ENCODE assay signal across 8 cellular contexts in the genomic region with DNA sequence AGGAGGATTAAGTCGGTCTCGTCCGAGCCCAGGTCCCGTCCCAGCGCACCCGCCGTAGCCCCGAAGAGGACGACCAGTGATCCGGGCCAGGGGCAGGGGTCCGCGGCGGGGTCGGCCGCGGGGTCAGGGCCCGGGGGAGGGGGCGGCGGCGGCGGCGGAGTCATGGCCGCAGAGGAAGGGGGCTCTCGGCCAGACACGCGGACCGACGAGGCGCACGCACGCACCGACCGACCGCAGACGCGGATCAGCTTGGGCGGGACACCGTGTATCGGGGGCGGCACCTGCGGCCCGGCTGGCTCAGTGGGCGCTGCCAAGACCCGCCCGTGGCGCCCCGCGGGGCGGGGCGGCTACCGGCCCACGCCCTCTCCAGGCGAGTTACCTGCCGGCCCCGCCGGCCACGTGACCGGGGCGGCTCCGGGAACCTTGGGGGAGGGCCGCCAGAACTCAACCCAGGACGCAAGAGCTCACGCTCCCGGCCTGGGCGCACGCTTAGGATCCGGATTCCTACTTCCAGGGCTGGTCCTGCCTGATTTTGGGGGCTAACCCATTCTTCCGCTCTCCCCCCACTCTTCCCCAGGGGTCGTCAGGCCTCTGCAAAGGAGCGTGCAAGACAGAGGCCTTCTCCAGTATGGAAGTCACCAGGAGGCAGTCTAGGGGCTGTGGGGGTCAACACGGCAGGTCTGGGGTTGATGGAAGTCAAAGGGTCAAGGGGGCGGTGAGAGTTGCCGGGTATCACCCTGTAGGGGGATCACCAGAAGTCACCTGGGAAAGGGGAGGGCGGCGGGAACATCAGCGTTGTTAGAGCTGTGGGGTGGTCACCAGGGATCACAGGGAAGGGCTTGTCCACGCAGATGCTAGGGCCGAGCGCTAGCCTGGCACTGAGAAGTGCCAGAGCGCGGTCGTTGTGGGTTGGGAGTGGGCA. TPM values are rescaled to one million over a fixed set of nuclear protein-coding genes. Genes with fewer than 3 reads are reported as not detected.
DNase-seq lines count a peak whose midpoint lies in the region; ATAC-seq and TF ChIP-seq lines count a peak whose summit lies in the region.

A gene (minus strand): TSS at position 246 of the 922 bp plus-strand sequence. CDS start 82 bp downstream, at position 164.

- H3K27ac Mint-ChIP-seq in activated T-cell treated with anti-CD3 and anti-CD28 coated beads, Interleukin-2, amount 50 U/mL, for 24 hours: peak within 1 kb of the TSS; percentile 92

- DNase-seq in D341Med (ENCODE audit: low spot score) (peak; percentile 43), MG63 (no peak), fibroblast of pulmonary artery (ENCODE audit: low read depth) (no peak), omental fat pad (ENCODE audit: low spot score) (no peak), AML-193 (lab: John Stamatoyannopoulos, UW) (no peak), SK-N-DZ (ENCODE audit: low spot score) (no peak)
- peak; percentile 71 for DNase-seq in activated T-cell treated with anti-CD3 and anti-CD28 coated beads, Interleukin-2, amount 50 U/mL, for 24 hours

- ATAC-seq in omental fat pad (ENCODE audit: low FRiP score): peak; percentile 43
- no peak for ATAC-seq in HG02678 (IDR thresholded peaks at IDR 0.05; ENCODE audit: unreplicated experiment)

- TF ChIP-seq CTCF in fibroblast of pulmonary artery (IDR thresholded peaks at IDR 0.05; ENCODE audit: low read length, missing control alignments) (no peak), omental fat pad (IDR thresholded peaks at IDR 0.05) (no peak)

- H3K4me3 Mint-ChIP-seq in activated T-cell treated with anti-CD3 and anti-CD28 coated beads, Interleukin-2, amount 50 U/mL, for 24 hours: peak within 1 kb of the TSS; percentile 81

- H3K4me3 ChIP-seq in MG63 (peak within 1 kb of the TSS; percentile 47), fibroblast of pulmonary artery (replicated peaks; ENCODE audit: low read depth, low read length) (peak within 1 kb of the TSS; percentile 64)

- no peaks in the 10 kb centered on the region for H3K36me3 ChIP-seq in MG63

- H3K9me3 Mint-ChIP-seq in activated T-cell treated with anti-CD3 and anti-CD28 coated beads, Interleukin-2, amount 50 U/mL, for 24 hours: no peaks in the 10 kb centered on the region

- peaks cover 10% of the 10 kb centered on the region for H3K36me3 Mint-ChIP-seq in activated T-cell treated with anti-CD3 and anti-CD28 coated beads, Interleukin-2, amount 50 U/mL, for 24 hours (ENCODE audit: low read depth)

- no peaks in the 10 kb centered on the region for H3K27me3 Mint-ChIP-seq in activated T-cell treated with anti-CD3 and anti-CD28 coated beads, Interleukin-2, amount 50 U/mL, for 24 hours

- no peaks in the 10 kb centered on the region for H3K9me3 ChIP-seq in MG63

- H3K27me3 ChIP-seq in MG63: no peaks in the 10 kb centered on the region

- H3K4me1 Mint-ChIP-seq in activated T-cell treated with anti-CD3 and anti-CD28 coated beads, Interleukin-2, amount 50 U/mL, for 24 hours (ENCODE audit: low read depth): peaks cover 42% of the 10 kb centered on the region

RNA-seq across cellular contexts. Expression of the gene that starts here (rescaled TPM):
- total RNA-seq in MG63 (2014; rRNA removed; shearing (Covaris generic); ENCODE audit: low replicate concordance): 0.36 TPM in 1 of 2 replicates, not detected in the other
- total RNA-seq in omental fat pad: 1 to 10 TPM in 3 of 4 donors, not detected in 1; 1.9 to 6.5 (median 4.2) TPM
- 0.07 and 3.4 TPM in 2 replicates for polyA plus RNA-seq in SK-N-DZ (2014; cell fraction: cytosol; rRNA removed)
- 0.24 and 1.7 TPM in 2 replicates for polyA plus RNA-seq in SK-N-DZ (2014; cell fraction: nucleus; rRNA removed)

Comparison
In these comparisons a context has a peak if more than half of its experiments do, and no peak if none do; other contexts are left out.
1. DNase-seq: peak in D341Med (single experiment) and activated T-cell treated with anti-CD3 and anti-CD28 coated beads, Interleukin-2, amount 50 U/mL, for 24 hours (single experiment); none in MG63 (single experiment), fibroblast of pulmonary artery (single experiment), omental fat pad (single experiment), AML-193 (0 of 2) and SK-N-DZ (single experiment).